37 cellular contexts compared by ENCODE assay signal in the genomic region with DNA sequence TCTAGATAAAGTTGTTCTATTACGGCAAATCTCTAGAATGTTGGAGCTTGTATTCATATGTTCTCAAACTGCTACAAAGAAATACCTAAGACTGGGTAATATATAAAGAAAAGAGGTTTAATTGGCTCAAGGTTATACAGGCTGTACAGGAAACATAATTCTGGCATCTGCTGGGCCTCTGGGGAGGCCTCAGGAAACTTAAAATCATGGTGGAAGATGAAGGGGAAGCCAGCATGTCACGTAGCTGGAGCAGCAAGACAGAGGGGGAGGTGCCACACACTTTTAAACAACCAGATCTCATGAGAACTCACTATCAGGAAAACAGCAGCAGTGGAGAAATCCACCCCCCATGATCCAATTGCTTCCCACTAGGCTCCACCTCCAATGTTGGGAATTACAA.
"Had no signal": no experiment of that assay in that cellular context is flagged by ENCODE, and none has a peak within 500 bp of the region (broad histone marks: within the 10 kb centered on the region; RNA-seq: fewer than 3 reads in every experiment).

No MANE protein-coding gene starts in this region.

- H3K9me3 ChIP-seq: Peyer's patch, SJSA1 had no signal

- DNase-seq: activated CD4-positive, alpha-beta memory T cell treated with anti-CD3 and anti-CD28 coated beads, Interleukin-2, amount 10 ng/mL, durations not matched to agents 7 days and 5 days; activated CD4-positive, alpha-beta T cell treated with anti-CD3 and anti-CD28 coated beads for 1 hour; activated CD4-positive, alpha-beta T cell treated with anti-CD3 and anti-CD28 coated beads for 48 hours; activated CD4-positive, CD25-positive, alpha-beta regulatory T cell; activated CD8-positive, alpha-beta memory T cell treated with anti-CD3 and anti-CD28 coated beads for 24 hours; activated CD8-positive, alpha-beta memory T cell treated with anti-CD3 and anti-CD28 coated beads, Interleukin-2, amount 10 ng/mL, durations not matched to agents 7 days and 5 days; activated CD8-positive, alpha-beta memory T cell treated with anti-CD3 and anti-CD28 coated beads, Interleukin-2, amount 50 U/mL, for 48 hours; activated effector memory CD4-positive, alpha-beta T cell treated with anti-CD3 and anti-CD28 coated beads, Interleukin-2, amount 50 U/mL, for 16 hours; activated naive CD4-positive, alpha-beta T cell; activated naive CD4-positive, alpha-beta T cell treated with anti-CD3 and anti-CD28 coated beads, Interleukin-2, amount 50 U/mL, for 16 hours; activated naive CD8-positive, alpha-beta T cell treated with anti-CD3 and anti-CD28 coated beads for 36 hours; activated T-cell treated with anti-CD3 and anti-CD28 coated beads, Interleukin-2, amount 50 U/mL, for 48 hours; amniotic stem cell; aorta; brain microvascular endothelial cell; central memory CD4-positive, alpha-beta T cell; NCI-H1105; NCI-H1417 treated with DMSO at 0.1 percent for 48 hours; NCI-H187 treated with DMSO at 0.1 percent for 48 hours; NCI-H2081; NCI-H2171 treated with DMSO at 0.1 percent for 48 hours; NCI-H2227 treated with DMSO at 0.1 percent for 48 hours; NCI-H446; NCI-H510A treated with DMSO at 0.1 percent for 48 hours; NCI-H526 treated with DMSO at 0.1 percent for 48 hours; NCI-H774; Peyer's patch; RPMI8226; SHP77 treated with DMSO at 0.1 percent for 48 hours; SW 1271; T-helper 1 cell; T-helper 2 cell; T-helper 9 cell; WERI-Rb-1 had no signal

- H3K4me1 ChIP-seq: Peyer's patch, SJSA1 had no signal

- H3K27me3 Mint-ChIP-seq: activated CD4-positive, alpha-beta memory T cell treated with anti-CD3 and anti-CD28 coated beads, Interleukin-2, amount 10 ng/mL, durations not matched to agents 7 days and 5 days; activated CD8-positive, alpha-beta memory T cell treated with anti-CD3 and anti-CD28 coated beads, Interleukin-2, amount 10 ng/mL, durations not matched to agents 7 days and 5 days; activated naive CD8-positive, alpha-beta T cell treated with anti-CD3 and anti-CD28 coated beads for 36 hours; activated T-helper 17 cell treated with anti-CD3 and anti-CD28 coated beads, Interleukin-2, amount 50 U/mL, for 72 hours had no signal

- H3K27ac Mint-ChIP-seq: activated CD4-positive, alpha-beta memory T cell treated with anti-CD3 and anti-CD28 coated beads, Interleukin-2, amount 10 ng/mL, durations not matched to agents 7 days and 5 days; activated CD8-positive, alpha-beta memory T cell treated with anti-CD3 and anti-CD28 coated beads, Interleukin-2, amount 10 ng/mL, durations not matched to agents 7 days and 5 days; activated naive CD8-positive, alpha-beta T cell treated with anti-CD3 and anti-CD28 coated beads for 36 hours; activated T-helper 17 cell treated with anti-CD3 and anti-CD28 coated beads, Interleukin-2, amount 50 U/mL, for 72 hours had no signal

- H3K4me3 ChIP-seq: Peyer's patch, SJSA1 had no signal

- H3K36me3 ChIP-seq: brain microvascular endothelial cell, Peyer's patch, SJSA1, WERI-Rb-1 had no signal

- H3K4me3 Mint-ChIP-seq: activated CD4-positive, alpha-beta memory T cell treated with anti-CD3 and anti-CD28 coated beads, Interleukin-2, amount 10 ng/mL, durations not matched to agents 7 days and 5 days; activated CD8-positive, alpha-beta memory T cell treated with anti-CD3 and anti-CD28 coated beads, Interleukin-2, amount 10 ng/mL, durations not matched to agents 7 days and 5 days; activated naive CD8-positive, alpha-beta T cell treated with anti-CD3 and anti-CD28 coated beads for 36 hours; activated T-helper 17 cell treated with anti-CD3 and anti-CD28 coated beads, Interleukin-2, amount 50 U/mL, for 72 hours had no signal

- H3K4me1 Mint-ChIP-seq: activated CD4-positive, alpha-beta memory T cell treated with anti-CD3 and anti-CD28 coated beads, Interleukin-2, amount 10 ng/mL, durations not matched to agents 7 days and 5 days; activated CD8-positive, alpha-beta memory T cell treated with anti-CD3 and anti-CD28 coated beads, Interleukin-2, amount 10 ng/mL, durations not matched to agents 7 days and 5 days; activated naive CD8-positive, alpha-beta T cell treated with anti-CD3 and anti-CD28 coated beads for 36 hours; activated T-helper 17 cell treated with anti-CD3 and anti-CD28 coated beads, Interleukin-2, amount 50 U/mL, for 72 hours had no signal

- H3K36me3 Mint-ChIP-seq: activated CD8-positive, alpha-beta memory T cell treated with anti-CD3 and anti-CD28 coated beads, Interleukin-2, amount 10 ng/mL, durations not matched to agents 7 days and 5 days; activated naive CD8-positive, alpha-beta T cell treated with anti-CD3 and anti-CD28 coated beads for 36 hours had no signal

- ATAC-seq: activated CD8-positive, alpha-beta memory T cell treated with anti-CD3 and anti-CD28 coated beads, Interleukin-2, amount 10 ng/mL, durations not matched to agents 7 days and 5 days; activated T-helper 17 cell treated with anti-CD3 and anti-CD28 coated beads, Interleukin-2, amount 50 U/mL, for 72 hours; SK-N-SH treated with all-trans-retinoic acid at 6 μM for 48 hours had no signal

- H3K27ac ChIP-seq: brain microvascular endothelial cell, Peyer's patch, SJSA1, WERI-Rb-1 had no signal

- H3K27me3 ChIP-seq: brain microvascular endothelial cell, Peyer's patch, SJSA1 had no signal

- H3K9me3 Mint-ChIP-seq: activated CD4-positive, alpha-beta memory T cell treated with anti-CD3 and anti-CD28 coated beads, Interleukin-2, amount 10 ng/mL, durations not matched to agents 7 days and 5 days; activated naive CD8-positive, alpha-beta T cell treated with anti-CD3 and anti-CD28 coated beads for 36 hours had no signal
